Comparison of ENCODE assay signal across 8 cellular contexts in the genomic region with DNA sequence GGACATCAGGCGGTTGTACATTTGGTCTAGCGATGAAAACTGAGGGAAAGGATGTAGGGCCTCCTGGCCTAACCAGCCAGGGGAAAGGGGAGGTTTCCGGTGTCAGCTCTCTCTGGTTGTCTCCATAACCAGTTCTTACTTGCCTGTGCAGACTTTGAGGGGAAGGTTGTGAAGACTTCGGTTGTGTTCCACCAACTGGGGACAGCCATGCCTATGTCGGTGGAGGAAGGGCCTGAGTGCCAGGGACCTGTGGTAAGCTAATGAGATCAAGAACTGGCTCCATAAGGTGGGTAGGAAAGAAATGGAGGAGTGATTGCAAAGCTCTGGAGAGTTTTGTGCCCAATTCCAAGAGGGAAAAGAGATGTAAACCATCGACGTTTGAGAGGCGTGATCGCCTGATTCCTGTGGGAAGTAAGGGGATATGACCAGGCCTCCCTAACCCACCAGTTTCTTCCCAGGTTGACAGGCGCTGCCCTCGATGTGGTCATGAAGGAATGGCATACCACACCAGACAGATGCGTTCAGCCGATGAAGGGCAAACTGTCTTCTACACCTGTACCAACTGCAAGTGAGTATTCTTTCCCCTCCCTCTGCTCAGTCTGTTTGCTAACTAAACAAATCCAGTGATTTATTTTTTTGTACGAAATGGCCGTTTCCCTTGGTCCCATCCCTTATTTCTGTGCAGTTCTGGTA. TPM values are rescaled to one million over a fixed set of nuclear protein-coding genes. Genes with fewer than 3 reads are reported as not detected.
DNase-seq lines count a peak whose midpoint lies in the region; ATAC-seq and TF ChIP-seq lines count a peak whose summit lies in the region.

No MANE protein-coding gene starts in this region.

- H3K27ac Mint-ChIP-seq in activated CD4-positive, alpha-beta T cell treated with anti-CD3 and anti-CD28 coated beads, Interleukin-2, amount 10 ng/mL, durations not matched to agents 24 days and 14 days = peak overlapping the region; percentile 99

- TF ChIP-seq RAD21 in neural cell (conservative IDR thresholded peaks at IDR 0.05) = no peak

- H3K4me3 ChIP-seq in HUES64 (ENCODE audit: low read length) (peak overlapping the region; percentile 89), fibroblast of mammary gland (ENCODE audit: control insufficient read depth, low read depth, low read length) (peak overlapping the region; percentile 90), neural cell (ENCODE audit: low read length) (peak overlapping the region; percentile 89)

- peaks cover 32% of the 10 kb centered on the region for H3K4me1 Mint-ChIP-seq in activated CD4-positive, alpha-beta T cell treated with anti-CD3 and anti-CD28 coated beads, Interleukin-2, amount 10 ng/mL, durations not matched to agents 24 days and 14 days

- H4K20me1 ChIP-seq in neural cell (ENCODE audit: insufficient read depth) = no peaks in the 10 kb centered on the region

- DNase-seq in CD1c-positive myeloid dendritic cell (ENCODE audit: extremely low spot score) (peak; percentile 17), fibroblast of mammary gland (ENCODE audit: low read depth) (peak; percentile 36), NCI-H128 (lab: John Stamatoyannopoulos, UW; ENCODE audit: unreplicated experiment) (no peak)
- DNase-seq in activated CD4-positive, alpha-beta T cell treated with anti-CD3 and anti-CD28 coated beads, Interleukin-2, amount 10 ng/mL, durations not matched to agents 24 days and 14 days = peak; percentile 86

- intact Hi-C loops in activated CD4-positive, alpha-beta T cell treated with anti-CD3 and anti-CD28 coated beads, Interleukin-2, amount 10 ng/mL, durations not matched to agents 24 days and 14 days (cut with micrococcal nuclease) = loop anchor here (2.0 to 10.0 kb wide), 5 partner anchors 95 to 553 kb away; partner anchors contain the start of genes GNL1, HLA-A, HLA-F and MRPS18B

- H3K27me3 ChIP-seq in HUES64 (ENCODE audit: insufficient read depth, low read length) = no peaks in the 10 kb centered on the region
- no peaks in the 10 kb centered on the region for H3K27me3 ChIP-seq in neural cell (ENCODE audit: insufficient read depth, low read depth, low read length)

- TF ChIP-seq CTCF in fibroblast of mammary gland (conservative IDR thresholded peaks at IDR 0.05; ENCODE audit: control insufficient read depth, insufficient read depth, low read depth, low read length) (no peak), neural cell (IDR thresholded peaks at IDR 0.05; ENCODE audit: poor library complexity, severe bottlenecking) (no peak)

- no peaks in the 10 kb centered on the region for H3K9me2 ChIP-seq in neural cell (ENCODE audit: insufficient read depth, low read length)

- H3F3A ChIP-seq in neural cell (ENCODE audit: insufficient read depth, low read length, poor library complexity, severe bottlenecking) = peaks cover 11% of the 10 kb centered on the region

- H3K9me3 Mint-ChIP-seq in activated CD4-positive, alpha-beta T cell treated with anti-CD3 and anti-CD28 coated beads, Interleukin-2, amount 10 ng/mL, durations not matched to agents 24 days and 14 days = no peaks in the 10 kb centered on the region

- ATAC-seq in GM19043 (IDR thresholded peaks at IDR 0.05; ENCODE audit: low read depth, unreplicated experiment) = peak; percentile 34
- no peak for ATAC-seq in HG02840 (IDR thresholded peaks at IDR 0.05; ENCODE audit: low FRiP score, unreplicated experiment)

- H3K9me3 ChIP-seq in HUES64 (ENCODE audit: insufficient read depth, low read depth, low read length) = no peaks in the 10 kb centered on the region
- no peaks in the 10 kb centered on the region for H3K9me3 ChIP-seq in neural cell (ENCODE audit: low read length)

- peaks cover 42% of the 10 kb centered on the region for H3K36me3 Mint-ChIP-seq in activated CD4-positive, alpha-beta T cell treated with anti-CD3 and anti-CD28 coated beads, Interleukin-2, amount 10 ng/mL, durations not matched to agents 24 days and 14 days (ENCODE audit: low read depth)

- H3K79me2 ChIP-seq in neural cell (replicated peaks; ENCODE audit: insufficient read depth, low read length) = peaks cover 16% of the 10 kb centered on the region

- H3K9ac ChIP-seq in HUES64 (ENCODE audit: low read depth, low read length) (peak overlapping the region; percentile 77), neural cell (ENCODE audit: low read length) (peak overlapping the region; percentile 93)

- peak overlapping the region; percentile 93 for H2AFZ ChIP-seq in neural cell (ENCODE audit: low read depth, low read length)

- H3K4me3 Mint-ChIP-seq in activated CD4-positive, alpha-beta T cell treated with anti-CD3 and anti-CD28 coated beads, Interleukin-2, amount 10 ng/mL, durations not matched to agents 24 days and 14 days = peak overlapping the region; percentile 97

- H3K27ac ChIP-seq in HUES64 (ENCODE audit: low read depth, low read length) = no peak overlapping the region
- H3K27ac ChIP-seq in neural cell (ENCODE audit: low read length) = peak overlapping the region; percentile 95

- peaks cover 15% of the 10 kb centered on the region for H3K36me3 ChIP-seq in HUES64 (ENCODE audit: insufficient read depth, low read length)
- H3K36me3 ChIP-seq in neural cell (ENCODE audit: insufficient read depth, low read length) = no peaks in the 10 kb centered on the region

- 52% methylated on average over 14 of the region's 15 CpGs for WGBS in HUES64

- peaks cover 3% of the 10 kb centered on the region; the same call in 1 of the 2 replicates for H3K4me1 ChIP-seq in HUES64 (ENCODE audit: insufficient read depth, low read length)

- H3K27me3 Mint-ChIP-seq in activated CD4-positive, alpha-beta T cell treated with anti-CD3 and anti-CD28 coated beads, Interleukin-2, amount 10 ng/mL, durations not matched to agents 24 days and 14 days = peaks cover 1% of the 10 kb centered on the region

- peak overlapping the region; percentile 92 for H3K4me2 ChIP-seq in neural cell (ENCODE audit: low read length)

- no peak for TF ChIP-seq EP300 in neural cell (conservative IDR thresholded peaks at IDR 0.05; ENCODE audit: poor library complexity, severe bottlenecking)

TF ChIP-seq in neural cell, 6 proteins besides CTCF, POLR2A, EP300 and RAD21:
- no peak for TF ChIP-seq REST (IDR thresholded peaks at IDR 0.05; ENCODE audit: borderline replicate concordance)
- no peak for TF ChIP-seq SMC3 (conservative IDR thresholded peaks at IDR 0.05; ENCODE audit: poor library complexity)
- TF ChIP-seq POLR2AphosphoS5 (IDR thresholded peaks at IDR 0.05) = no peak
- TF ChIP-seq EZH2 (IDR thresholded peaks at IDR 0.05; ENCODE audit: borderline replicate concordance, insufficient read depth, low read length, poor library complexity, severe bottlenecking) = no peak
- no peak for TF ChIP-seq MXI1 (conservative IDR thresholded peaks at IDR 0.05; ENCODE audit: poor library complexity, severe bottlenecking)
- no peak for TF ChIP-seq TAF1 (IDR thresholded peaks at IDR 0.05; ENCODE audit: low read depth)

RNA-seq across cellular contexts. Expression of gene POLR1H, which starts 0.8 kb away (rescaled TPM):
- 29.1 TPM for polyA plus RNA-seq in HUES64 (2013, experiment 1 of 2)
- 28.7 TPM for polyA plus RNA-seq in HUES64 (2013, experiment 2 of 2)
- 85.6 and 87.0 TPM in 2 replicates for total RNA-seq in activated CD4-positive, alpha-beta T cell treated with anti-CD3 and anti-CD28 coated beads, Interleukin-2, amount 10 ng/mL, durations not matched to agents 24 days and 14 days
- 42.8 and 51.4 TPM in 2 replicates for polyA plus RNA-seq in neural cell
- polyA minus RNA-seq in neural cell = 23.4 and 23.7 TPM in 2 replicates

RNA-seq across cellular contexts. Expression of gene PPP1R11, which starts 5.1 kb away (rescaled TPM):
- polyA plus RNA-seq in HUES64 (2013, experiment 1 of 2) = 32.2 TPM
- 39.1 TPM for polyA plus RNA-seq in HUES64 (2013, experiment 2 of 2)
- 60.9 and 61.1 TPM in 2 replicates for total RNA-seq in activated CD4-positive, alpha-beta T cell treated with anti-CD3 and anti-CD28 coated beads, Interleukin-2, amount 10 ng/mL, durations not matched to agents 24 days and 14 days
- 39.7 and 48.1 TPM in 2 replicates for polyA plus RNA-seq in neural cell
- 32.1 and 40.7 TPM in 2 replicates for polyA minus RNA-seq in neural cell

RNA-seq across cellular contexts. Expression of gene RNF39, which starts 13.7 kb away (rescaled TPM):
- 0.20 TPM for polyA plus RNA-seq in HUES64 (2013, experiment 1 of 2)
- polyA plus RNA-seq in HUES64 (2013, experiment 2 of 2) = 0.19 TPM
- not detected in 2 replicates for total RNA-seq in activated CD4-positive, alpha-beta T cell treated with anti-CD3 and anti-CD28 coated beads, Interleukin-2, amount 10 ng/mL, durations not matched to agents 24 days and 14 days
- polyA plus RNA-seq in neural cell = not detected in 2 replicates
- polyA minus RNA-seq in neural cell = not detected in 2 replicates

RNA-seq across cellular contexts. Expression of gene TRIM31, which starts 51.0 kb away (rescaled TPM):
- polyA plus RNA-seq in HUES64 (2013, experiment 1 of 2) = not detected
- polyA plus RNA-seq in HUES64 (2013, experiment 2 of 2) = not detected
- total RNA-seq in activated CD4-positive, alpha-beta T cell treated with anti-CD3 and anti-CD28 coated beads, Interleukin-2, amount 10 ng/mL, durations not matched to agents 24 days and 14 days = 0.09 TPM in 1 of 2 replicates, not detected in the other
- polyA plus RNA-seq in neural cell = not detected in 2 replicates
- polyA minus RNA-seq in neural cell = not detected in 2 replicates
